In the genomic region with DNA sequence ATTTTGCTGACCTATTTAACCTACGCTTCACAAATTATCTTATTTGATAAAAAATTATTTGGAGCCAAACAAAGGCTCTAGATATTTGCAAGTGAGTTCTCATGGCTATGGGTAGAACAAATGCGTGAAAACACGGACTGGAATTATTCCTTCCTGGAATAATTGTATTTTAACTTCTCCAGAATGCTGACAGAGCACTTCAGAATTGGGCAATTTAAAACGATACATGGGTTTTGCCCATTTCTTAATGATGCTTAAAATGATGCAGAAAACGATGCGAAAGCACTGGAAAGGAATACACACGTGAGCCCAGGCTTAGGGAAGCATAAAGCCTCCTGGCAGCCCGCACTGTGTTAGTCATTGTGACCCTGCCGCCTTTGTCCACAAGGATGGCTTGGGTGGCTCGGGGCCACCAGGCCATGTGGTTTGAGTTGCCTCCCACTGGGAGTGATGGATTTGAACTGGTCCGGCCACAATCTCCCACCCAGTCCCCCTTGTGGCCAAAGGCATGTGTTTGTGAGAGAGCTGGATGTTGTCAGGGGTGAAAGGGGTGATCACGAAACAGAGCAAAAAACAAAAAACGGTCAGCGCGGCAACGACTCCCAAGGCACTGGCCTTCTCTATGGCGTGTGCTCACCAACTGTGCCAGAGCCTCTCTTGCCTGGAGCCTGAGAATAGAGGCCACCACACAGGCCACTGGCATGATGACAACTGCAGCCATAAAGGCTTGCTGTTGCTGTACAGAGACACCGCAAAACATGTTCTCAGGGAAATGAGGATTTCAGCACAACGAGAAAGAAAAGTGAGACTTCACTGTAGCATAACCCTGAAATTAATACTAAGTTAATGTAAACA, we compare ENCODE assay signal across 9 cellular contexts.
A peak's percentile ranks its signal among the peaks of the same experiment; 100 is the strongest.
DNase-seq lines count a peak whose midpoint lies in the region; TF ChIP-seq lines count a peak whose summit lies in the region.
"Had no signal": no experiment of that assay in that cellular context is flagged by ENCODE, and none has a peak within 500 bp of the region (broad histone marks: within the 10 kb centered on the region; RNA-seq: fewer than 3 reads in every experiment).

No MANE protein-coding gene starts in this region.

- peaks cover 5% of the 10 kb centered on the region for H3K4me1 ChIP-seq in left ventricle myocardium inferior

- H3K27me3 ChIP-seq in WERI-Rb-1 (ENCODE audit: insufficient read depth, low read depth, severe bottlenecking) (peaks cover 98% of the 10 kb centered on the region), left ventricle myocardium inferior (ENCODE audit: low read depth) (peaks cover 23% of the 10 kb centered on the region)

- H3K9me3 ChIP-seq in WERI-Rb-1 (ENCODE audit: severe bottlenecking) = no peaks in the 10 kb centered on the region
- H3K9me3 ChIP-seq in left ventricle myocardium inferior (replicated peaks) = no peaks in the 10 kb centered on the region

- H3K9me3 Mint-ChIP-seq in progenitor cell of endocrine pancreas (ENCODE audit: low read depth) (no peaks in the 10 kb centered on the region), nephron progenitor cell (no peaks in the 10 kb centered on the region)

- intact Hi-C loops in left ventricle myocardium inferior (cut with micrococcal nuclease) = no loop called here

- H3K36me3 ChIP-seq in WERI-Rb-1 (no peaks in the 10 kb centered on the region), left ventricle myocardium inferior (no peaks in the 10 kb centered on the region)

- peak; percentile 29; the same call in 1 of the 2 replicates for TF ChIP-seq CTCF in WERI-Rb-1 (IDR thresholded peaks at IDR 0.05; ENCODE audit: low read depth, low read length)
- TF ChIP-seq CTCF in left ventricle myocardium inferior (IDR thresholded peaks at IDR 0.05; ENCODE audit: borderline replicate concordance) = no peak
- TF ChIP-seq CTCF in progenitor cell of endocrine pancreas (IDR thresholded peaks at IDR 0.05; ENCODE audit: unreplicated experiment) = peak; percentile 42
- TF ChIP-seq CTCF in nephron progenitor cell (IDR thresholded peaks at IDR 0.05) = no peak

- H3K27ac ChIP-seq in WERI-Rb-1 (no peak overlapping the region), left ventricle myocardium inferior (replicated peaks) (peak overlapping the region; percentile 35)

- no peak overlapping the region for H3K27ac Mint-ChIP-seq in progenitor cell of endocrine pancreas
- H3K27ac Mint-ChIP-seq in nephron progenitor cell = no peak overlapping the region

- H3K27me3 Mint-ChIP-seq in progenitor cell of endocrine pancreas (peaks cover 41% of the 10 kb centered on the region), nephron progenitor cell (ENCODE audit: low read depth, poor library complexity) (peaks cover 11% of the 10 kb centered on the region)

- H3K4me3 Mint-ChIP-seq in progenitor cell of endocrine pancreas (ENCODE audit: low read depth) = no peak overlapping the region
- H3K4me3 Mint-ChIP-seq in nephron progenitor cell = no peak overlapping the region

- H3K4me3 ChIP-seq in WERI-Rb-1 (ENCODE audit: low read depth, low read length) (no peak overlapping the region), left ventricle myocardium inferior (no peak overlapping the region)

- DNase-seq in C1 segment of cervical spinal cord (lab: John Stamatoyannopoulos, UW) = peak in 11 of 14 donors; percentile 3 to 95 (median 19)
- no peak for DNase-seq in WERI-Rb-1
- DNase-seq in left ventricle myocardium inferior = peak; percentile 51
- no peak for DNase-seq in progenitor cell of endocrine pancreas (ENCODE audit: low spot score, unreplicated experiment)
- DNase-seq in AG08396 (ENCODE audit: low spot score) = no peak
- DNase-seq in nephron progenitor cell = no peak
- no peak for DNase-seq in activated CD8-positive, alpha-beta memory T cell treated with anti-CD3 and anti-CD28 coated beads, Interleukin-2, amount 50 U/mL, for 48 hours
- DNase-seq in HCEC 1CT = no peak
- DNase-seq: activated T-cell treated with anti-CD3 and anti-CD28 coated beads for 4 hours had no signal

- H3K4me1 Mint-ChIP-seq in progenitor cell of endocrine pancreas (ENCODE audit: low read depth) (no peaks in the 10 kb centered on the region), nephron progenitor cell (no peaks in the 10 kb centered on the region)

- H3K36me3 Mint-ChIP-seq in progenitor cell of endocrine pancreas (ENCODE audit: insufficient read depth) (no peaks in the 10 kb centered on the region), nephron progenitor cell (ENCODE audit: low read depth) (no peaks in the 10 kb centered on the region)

Comparison
In these comparisons a context has a peak if more than half of its experiments do, and no peak if none do; other contexts are left out.
1. DNase-seq: peak in C1 segment of cervical spinal cord (11 of 14) and left ventricle myocardium inferior (single experiment); none in WERI-Rb-1 (single experiment), progenitor cell of endocrine pancreas (single experiment), AG08396 (single experiment), nephron progenitor cell (single experiment), activated CD8-positive, alpha-beta memory T cell treated with anti-CD3 and anti-CD28 coated beads, Interleukin-2, amount 50 U/mL, for 48 hours (single experiment) and HCEC 1CT (single experiment).
2. CTCF ChIP-seq: peak in WERI-Rb-1 (single experiment) and progenitor cell of endocrine pancreas (single experiment); none in left ventricle myocardium inferior (single experiment) and nephron progenitor cell (single experiment).